In genomic region chr7:87876759-87877234, GRCh38 we compare ENCODE assay signal across 1 cellular context.
A peak's percentile ranks its signal among the peaks of the same experiment; 100 is the strongest.
TF ChIP-seq lines count a peak whose summit lies in the region.

No MANE protein-coding gene starts in this region.

TF ChIP-seq in HCT116, 20 proteins besides CTCF, POLR2A, EP300 and RAD21 (continued from another document):
- TF ChIP-seq REST (IDR thresholded peaks at IDR 0.05; ENCODE audit: low read depth) (no peak), EZH2 (IDR thresholded peaks at IDR 0.05) (no peak), SRF (IDR thresholded peaks at IDR 0.05; ENCODE audit: low read depth) (no peak), EGR1 (IDR thresholded peaks at IDR 0.05; ENCODE audit: low read depth) (peak; percentile 7; the same call in 1 of the 2 replicates), ZFX (IDR thresholded peaks at IDR 0.05) (no peak; the same call in 1 of the 2 replicates), ZBTB33 (IDR thresholded peaks at IDR 0.05; ENCODE audit: extremely low read depth, insufficient replicate concordance, low read length) (no peak), JUND (IDR thresholded peaks at IDR 0.05) (no peak), EZH2phosphoT487 (IDR thresholded peaks at IDR 0.05; ENCODE audit: borderline replicate concordance) (no peak)
